8 cellular contexts compared by ENCODE assay signal in the genomic region with DNA sequence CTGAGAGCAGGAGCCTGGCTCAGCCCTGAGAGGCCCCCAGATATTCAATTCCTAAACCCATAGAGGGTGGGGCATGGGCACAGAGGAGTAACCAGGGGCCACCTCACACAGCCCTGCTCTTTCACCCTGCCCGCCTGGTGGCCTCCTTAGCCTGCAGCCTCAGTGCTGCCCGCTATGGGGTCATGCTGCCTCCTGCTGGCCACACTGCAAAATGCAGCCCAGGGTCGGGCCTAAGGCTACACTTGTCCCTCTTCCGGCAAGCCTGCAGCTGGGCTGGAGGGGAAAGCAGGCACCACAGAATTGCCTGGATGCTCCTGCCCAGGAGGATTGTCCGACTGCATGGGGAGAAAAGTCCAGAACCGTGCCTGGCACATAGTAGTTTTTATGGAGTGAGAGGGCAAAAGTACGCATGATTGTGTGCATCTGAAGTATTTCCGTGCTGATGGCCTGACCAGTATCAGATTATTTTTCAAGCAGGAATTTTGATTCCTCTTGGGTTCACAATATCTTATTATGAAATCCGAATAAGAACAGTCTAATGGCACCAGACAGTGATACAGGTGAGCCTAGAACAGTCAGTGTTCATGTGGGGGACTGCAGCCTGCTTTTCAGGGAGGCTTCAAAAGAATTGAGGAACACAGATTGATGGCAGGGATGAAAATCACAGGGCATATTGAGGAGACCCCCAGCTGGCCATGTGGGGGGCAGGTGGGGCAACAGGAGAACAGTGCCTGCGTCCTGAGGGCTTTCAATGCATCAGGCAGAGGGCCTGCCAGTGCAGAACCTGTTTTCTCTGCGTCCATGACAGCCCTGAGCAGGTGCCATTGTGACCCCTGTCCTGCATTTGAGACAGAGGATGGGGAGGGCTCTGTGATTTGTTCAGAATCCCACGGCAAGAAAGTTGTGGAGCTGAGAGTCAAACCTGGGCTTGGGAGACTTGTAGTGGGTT. TPM values are rescaled to one million over a fixed set of nuclear protein-coding genes. Genes with fewer than 3 reads are reported as not detected.
A peak's percentile ranks its signal among the peaks of the same experiment; 100 is the strongest.
DNase-seq lines count a peak whose midpoint lies in the region; ATAC-seq and TF ChIP-seq lines count a peak whose summit lies in the region.

No MANE protein-coding gene starts in this region.

- DNase-seq in CD14-positive monocyte (ENCODE audit: low spot score) (peak; percentile 82), MM.1S (peak; percentile 54), ecto neural progenitor cell (ENCODE audit: low spot score) (peak; percentile 91), memory B cell (ENCODE audit: low spot score in 2 of 2) (peak; percentile 70 to 83)
- DNase-seq in activated CD4-positive, alpha-beta T cell treated with anti-CD3 and anti-CD28 coated beads, Interleukin-2, amount 50 U/mL, for 24 hours (ENCODE audit: low read depth in 1 of 2, low spot score in 1 of 2), result peak; percentile 77 to 79
- DNase-seq in stimulated activated CD8-positive, alpha-beta memory T cell treated with anti-CD3 and anti-CD28 coated beads, Interleukin-15, amount 100 ng/mL, for 4 hours (ENCODE audit: low read depth in 2 of 2), result peak; percentile 54 to 61

- no peak overlapping the region for H3K27ac ChIP-seq in MM.1S (ENCODE audit: low read length)

- ATAC-seq in GM19395 (IDR thresholded peaks at IDR 0.05; ENCODE audit: unreplicated experiment) (peak; percentile 59), memory B cell (ENCODE audit: low read depth) (peak; percentile 81), HG02840 (IDR thresholded peaks at IDR 0.05; ENCODE audit: low FRiP score, unreplicated experiment) (no peak)

- no peaks in the 10 kb centered on the region for H3K36me3 ChIP-seq in MM.1S (replicated peaks; ENCODE audit: insufficient read depth, low read length)

- no peaks in the 10 kb centered on the region for H3K9me3 ChIP-seq in MM.1S (replicated peaks; ENCODE audit: insufficient read depth, low read length)

- no peaks in the 10 kb centered on the region for H3K27me3 ChIP-seq in MM.1S (replicated peaks; ENCODE audit: insufficient read depth, low read length)

- no peaks in the 10 kb centered on the region for H3K79me2 ChIP-seq in MM.1S (ENCODE audit: low read length)

- H3K9me2 ChIP-seq in MM.1S (replicated peaks; ENCODE audit: insufficient read depth, low read length), result no peaks in the 10 kb centered on the region

- H3K27me3 Mint-ChIP-seq in CD14-positive monocyte (ENCODE audit: low read depth in 3 of 3) (peaks cover 0 to 1% (median 0%) of the 10 kb centered on the region in 3 donors), memory B cell (no peaks in the 10 kb centered on the region)

- no peak overlapping the region for H2AFZ ChIP-seq in MM.1S (ENCODE audit: low read length)

- intact Hi-C loops in CD14-positive monocyte (cut with micrococcal nuclease), result loop anchor here (2.0 to 5.0 kb wide), 3 partner anchors 35 to 420 kb away; no protein-coding TSS in a partner anchor

- H3K4me1 ChIP-seq in MM.1S (ENCODE audit: low read length), result no peaks in the 10 kb centered on the region

- H3K4me1 Mint-ChIP-seq in CD14-positive monocyte, result peaks cover 14% of the 10 kb centered on the region
- H3K4me1 Mint-ChIP-seq in memory B cell, result peaks cover 3% of the 10 kb centered on the region

- no peaks in the 10 kb centered on the region for H3F3A ChIP-seq in MM.1S (ENCODE audit: insufficient read depth, low read length)

- no peaks in the 10 kb centered on the region for H4K20me1 ChIP-seq in MM.1S (ENCODE audit: insufficient read depth, low read length)

- H3K4me2 ChIP-seq in MM.1S (ENCODE audit: low read depth, low read length), result no peak overlapping the region

- no peak overlapping the region for H3K9ac ChIP-seq in MM.1S (ENCODE audit: low read length)

- H3K9me3 Mint-ChIP-seq in CD14-positive monocyte (no peaks in the 10 kb centered on the region), memory B cell (no peaks in the 10 kb centered on the region)

- TF ChIP-seq CTCF in CD14-positive monocyte (IDR thresholded peaks at IDR 0.05), result peak; percentile 92
- TF ChIP-seq CTCF in MM.1S (IDR thresholded peaks at IDR 0.05; ENCODE audit: low read length), result peak; percentile 70

- H3K27ac Mint-ChIP-seq in CD14-positive monocyte (peak overlapping the region in 1 of 7 donors; percentile 50), memory B cell (no peak overlapping the region)

- H3K4me3 Mint-ChIP-seq in CD14-positive monocyte, result no peak overlapping the region
- no peak overlapping the region for H3K4me3 Mint-ChIP-seq in memory B cell

- H3K36me3 Mint-ChIP-seq in CD14-positive monocyte (peaks cover 0 to 3% of the 10 kb centered on the region in 2 donors), memory B cell (no peaks in the 10 kb centered on the region)

- no peak overlapping the region for H3K4me3 ChIP-seq in MM.1S (ENCODE audit: low read length)

RNA-seq across cellular contexts. Expression of a gene that starts 51.2 kb away (rescaled TPM):
- polyA plus RNA-seq in CD14-positive monocyte, result not detected
